ENCODE assay signal across 16 cellular contexts in the genomic region with DNA sequence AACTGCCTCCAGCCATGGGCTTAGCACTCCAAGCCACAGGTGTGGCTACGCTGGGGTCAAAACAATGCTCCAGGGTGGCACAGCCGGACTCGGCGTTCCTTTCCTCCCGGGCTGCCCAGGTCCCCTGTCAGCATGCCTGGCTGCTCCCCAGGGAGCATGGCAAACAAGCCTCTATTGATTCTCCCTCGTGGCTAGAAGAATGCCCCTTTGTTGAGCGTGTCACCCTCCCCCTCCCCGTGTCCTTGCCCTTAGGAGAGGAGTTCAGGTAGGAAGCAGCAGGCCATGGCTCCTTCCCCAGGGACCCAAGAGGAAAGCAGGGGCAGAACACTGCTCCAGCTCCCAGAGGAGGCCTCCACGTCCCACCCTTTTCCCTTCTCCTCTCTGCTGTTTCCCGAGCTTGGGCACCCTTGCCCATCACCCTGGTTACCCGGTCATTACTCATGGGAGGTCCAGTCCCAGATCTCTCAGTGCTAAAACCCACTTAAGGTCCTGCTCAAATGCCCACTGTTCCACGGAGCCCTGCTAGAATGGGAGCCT. TPM values are rescaled to one million over a fixed set of nuclear protein-coding genes. Genes with fewer than 3 reads are reported as not detected.
DNase-seq lines count a peak whose midpoint lies in the region; ATAC-seq and TF ChIP-seq lines count a peak whose summit lies in the region.
"Had no signal": no experiment of that assay in that cellular context is flagged by ENCODE, and none has a peak within 500 bp of the region (broad histone marks: within the 10 kb centered on the region; RNA-seq: fewer than 3 reads in every experiment).

No MANE protein-coding gene starts in this region.

- no peaks in the 10 kb centered on the region for H3K4me1 Mint-ChIP-seq in MCF 10A (ENCODE audit: insufficient read depth, unreplicated experiment)
- no peaks in the 10 kb centered on the region for H3K4me1 Mint-ChIP-seq in natural killer cell
- H3K4me1 Mint-ChIP-seq: central memory CD8-positive, alpha-beta T cell; immature natural killer cell; neural progenitor cell had no signal

- H3K27ac Mint-ChIP-seq in MCF 10A (ENCODE audit: low read depth, unreplicated experiment) = no peak overlapping the region
- H3K27ac Mint-ChIP-seq in natural killer cell = no peak overlapping the region
- H3K27ac Mint-ChIP-seq: activated T-helper 1 cell treated with anti-CD3 and anti-CD28 coated beads, Interleukin-12 subunit alpha, Interleukin-12 subunit beta, Interleukin-2, Interleukin-4 antibody, amounts not matched to agents 30 ng/mL and 10 ng/mL and 1 ng/mL, durations not matched to agents 14 hours and 24 hours and 36 hours; immature natural killer cell; neural progenitor cell had no signal

- POLR2A ChIA-PET in MCF 10A (lab: Yijun Ruan, JAX) = interaction anchor here (1.4 kb wide), 1 partner anchor 9 kb away, joined by 3 read pairs; no protein-coding TSS in a partner anchor

- H3K9me3 Mint-ChIP-seq in MCF 10A (ENCODE audit: unreplicated experiment) = no peaks in the 10 kb centered on the region
- no peaks in the 10 kb centered on the region for H3K9me3 Mint-ChIP-seq in natural killer cell
- H3K9me3 Mint-ChIP-seq: activated T-helper 1 cell treated with anti-CD3 and anti-CD28 coated beads, Interleukin-12 subunit alpha, Interleukin-12 subunit beta, Interleukin-2, Interleukin-4 antibody, amounts not matched to agents 30 ng/mL and 10 ng/mL and 1 ng/mL, durations not matched to agents 14 hours and 24 hours and 36 hours; central memory CD8-positive, alpha-beta T cell; immature natural killer cell; neural progenitor cell had no signal

- H3K27me3 ChIP-seq in breast epithelium = no peaks in the 10 kb centered on the region
- H3K27me3 ChIP-seq in ovary = no peaks in the 10 kb centered on the region
- H3K27me3 ChIP-seq: neural progenitor cell had no signal

- no peak for TF ChIP-seq CTCF in breast epithelium (IDR thresholded peaks at IDR 0.05)
- no peak for TF ChIP-seq CTCF in MCF 10A (IDR thresholded peaks at IDR 0.05; ENCODE audit: unreplicated experiment)
- no peak for TF ChIP-seq CTCF in ovary (IDR thresholded peaks at IDR 0.05)
- no peak for TF ChIP-seq CTCF in natural killer cell (IDR thresholded peaks at IDR 0.05)

- no peaks in the 10 kb centered on the region for H3K27me3 Mint-ChIP-seq in MCF 10A (ENCODE audit: insufficient read depth, unreplicated experiment)
- peaks cover 0 to 4% of the 10 kb centered on the region in 2 donors for H3K27me3 Mint-ChIP-seq in natural killer cell (ENCODE audit: low read depth in 2 of 2)
- H3K27me3 Mint-ChIP-seq: central memory CD8-positive, alpha-beta T cell had no signal

- H3K36me3 ChIP-seq in breast epithelium (no peaks in the 10 kb centered on the region), ovary (no peaks in the 10 kb centered on the region)
- H3K36me3 ChIP-seq: neural progenitor cell had no signal

- TF ChIP-seq POLR2A in breast epithelium (IDR thresholded peaks at IDR 0.05) (no peak), ovary (IDR thresholded peaks at IDR 0.05) (no peak)

- H3K9me3 ChIP-seq in breast epithelium (no peaks in the 10 kb centered on the region), ovary (no peaks in the 10 kb centered on the region)

- H3K4me3 ChIP-seq in breast epithelium = no peak overlapping the region
- H3K4me3 ChIP-seq in ovary = no peak overlapping the region
- H3K4me3 ChIP-seq: neural progenitor cell had no signal

- TF ChIP-seq EP300 in ovary (IDR thresholded peaks at IDR 0.05) = no peak

- H3K4me1 ChIP-seq in breast epithelium (peaks cover 4 to 32% of the 10 kb centered on the region in 2 donors), ovary (ENCODE audit: insufficient read depth) (no peaks in the 10 kb centered on the region)
- H3K4me1 ChIP-seq: neural progenitor cell had no signal

- CTCF ChIA-PET in MCF 10A (lab: Yijun Ruan, JAX) = no interaction called here

- H3K27ac ChIP-seq in breast epithelium (peak overlapping the region; percentile 93 to 96), ovary (no peak overlapping the region)
- H3K27ac ChIP-seq: neural progenitor cell had no signal

- H3K4me3 Mint-ChIP-seq in MCF 10A (ENCODE audit: unreplicated experiment) (no peak overlapping the region), natural killer cell (no peak overlapping the region)
- H3K4me3 Mint-ChIP-seq: activated T-helper 1 cell treated with anti-CD3 and anti-CD28 coated beads, Interleukin-12 subunit alpha, Interleukin-12 subunit beta, Interleukin-2, Interleukin-4 antibody, amounts not matched to agents 30 ng/mL and 10 ng/mL and 1 ng/mL, durations not matched to agents 14 hours and 24 hours and 36 hours; central memory CD8-positive, alpha-beta T cell; immature natural killer cell; neural progenitor cell had no signal

- H3K36me3 Mint-ChIP-seq in MCF 10A (ENCODE audit: insufficient read depth, unreplicated experiment) (no peaks in the 10 kb centered on the region), natural killer cell (no peaks in the 10 kb centered on the region)
- H3K36me3 Mint-ChIP-seq: immature natural killer cell, neural progenitor cell had no signal

- peak; percentile 88 to 95 for DNase-seq in breast epithelium (ENCODE audit: low spot score in 2 of 2)
- DNase-seq in MCF 10A (ENCODE audit: unreplicated experiment) = no peak
- peak in 51 of 58 donors; percentile 14 to 92 (median 64) for DNase-seq in anterior cingulate cortex (lab: John Stamatoyannopoulos, UW)
- DNase-seq in midbrain (lab: John Stamatoyannopoulos, UW) = peak; percentile 86
- no peak for DNase-seq in kidney glomerular epithelial cell (lab: John Stamatoyannopoulos, UW)
- no peak for DNase-seq in GM03348 (ENCODE audit: low spot score)
- DNase-seq in ovary = no peak
- no peak for DNase-seq in natural killer cell
- DNase-seq: activated CD4-positive, alpha-beta T cell treated with anti-CD3 and anti-CD28 coated beads for 1 hour; immature natural killer cell; NCI-H226; stimulated activated CD4-positive, alpha-beta T cell treated with anti-CD3 and anti-CD28 coated beads, Interleukin-1b, Interleukin-23, amount 100 ng/mL, for 48 hours; stimulated activated naive CD8-positive, alpha-beta T cell treated with anti-CD3 and anti-CD28 coated beads, Interleukin-15, Interleukin-2, amounts not matched to agents 100 U/mL and 50 U/mL, for 24 hours had no signal

- intact Hi-C loops in breast epithelium (cut with DNase I; ENCODE audit: low total_unique reads) = no loop called here
- intact Hi-C loops in MCF 10A (cut with micrococcal nuclease) = no loop called here
- intact Hi-C loops in ovary (cut with DNase I) = no loop called here
- intact Hi-C loops in natural killer cell (cut with micrococcal nuclease) = no loop called here

- ATAC-seq in natural killer cell = no peak
- ATAC-seq: stimulated activated naive CD8-positive, alpha-beta T cell treated with anti-CD3 and anti-CD28 coated beads, Interleukin-15, Interleukin-2, amounts not matched to agents 100 U/mL and 50 U/mL, for 24 hours had no signal

- BruUV-seq in MCF 10A (replicated peaks; lab: Mats Ljungman, UMichigan) = no TSS peak

- 76 to 83% (median 78%) methylated on average over 12 of the region's 12 CpGs for WGBS in ovary, 3 donors

RNA-seq across cellular contexts. Expression of a gene that starts 57.4 kb away (rescaled TPM):
- total RNA-seq in breast epithelium (100 to 1,000 TPM in 1 of 3 donors, 10 to 100 TPM in 2; 12.2 to 136 (median 26.9) TPM), MCF 10A (2022) (22.5 and 43.5 TPM in 2 replicates), ovary (100 to 1,000 TPM in 1 of 7 donors, 10 to 100 TPM in 6; 16.4 to 149 (median 24.3) TPM), natural killer cell (1 to 10 TPM; 3.5 to 7.7 (median 4.9) TPM)
- polyA plus RNA-seq in ovary = 1 to 10 TPM in 1 of 2 donors, under 1 TPM in 1; 0.75 to 5.2 TPM

RNA-seq across cellular contexts. Expression of a gene that starts 60.0 kb away (rescaled TPM):
- total RNA-seq in breast epithelium (10 to 100 TPM; 13.1 to 20.0 (median 13.2) TPM), MCF 10A (2022) (54.1 and 69.9 TPM in 2 replicates), ovary (10 to 100 TPM in 6 of 7 donors, 1 to 10 TPM in 1; 8.2 to 34.3 (median 22.6) TPM), natural killer cell (100 to 1,000 TPM in 1 of 3 donors, 10 to 100 TPM in 2; 90.5 to 128 (median 99.0) TPM)
- 10 to 100 TPM in 1 of 2 donors, 1 to 10 TPM in 1; 5.9 to 23.2 TPM for polyA plus RNA-seq in ovary

Comparison
In these comparisons a context has a peak if more than half of its experiments do, and no peak if none do; other contexts are left out.
1. DNase-seq: peak in breast epithelium (2 of 2), anterior cingulate cortex (51 of 58) and midbrain (single experiment); none in MCF 10A (single experiment), kidney glomerular epithelial cell (single experiment), GM03348 (single experiment), ovary (0 of 5) and natural killer cell (single experiment).
2. H3K27ac ChIP-seq: peak in breast epithelium (2 of 2); none in ovary (0 of 2).